In the genomic region with DNA sequence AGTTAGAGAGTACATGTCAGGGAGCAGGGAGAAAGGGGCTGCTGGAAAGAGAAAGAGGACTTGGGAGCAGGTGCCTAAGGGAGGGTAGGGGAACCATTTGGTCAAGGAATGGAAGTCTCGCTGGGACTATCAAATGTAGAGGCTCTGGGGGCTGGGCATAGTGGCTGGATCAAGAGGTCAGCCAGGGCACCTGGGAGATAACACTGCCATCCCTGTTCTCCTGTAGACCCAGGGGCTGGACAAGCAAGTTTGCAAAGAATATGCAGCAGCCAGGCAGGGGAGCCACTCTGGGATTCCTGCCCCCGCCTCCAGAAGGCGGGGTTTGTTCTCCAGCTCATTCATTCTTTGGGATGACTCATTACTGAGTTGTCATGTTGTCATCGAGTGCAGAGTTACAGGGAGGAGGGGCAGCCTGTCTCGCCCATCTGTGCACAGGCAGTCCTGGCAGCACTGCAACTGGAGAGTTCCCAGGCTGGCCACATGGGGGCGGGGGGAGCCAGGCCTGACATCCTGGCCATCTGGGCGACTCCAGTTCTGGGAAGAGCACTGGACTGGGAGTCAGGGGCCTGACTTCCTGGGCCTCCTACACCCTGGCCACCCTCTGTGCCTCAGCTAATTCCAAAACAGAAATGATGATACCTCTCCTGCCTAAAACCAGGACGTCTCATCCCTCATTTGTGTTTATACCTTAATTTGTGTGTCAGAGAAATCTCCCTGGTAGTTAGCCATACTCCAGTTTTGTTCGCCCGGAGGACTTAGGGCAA, we compare ENCODE assay signal across 8 cellular contexts. TPM values are rescaled to one million over a fixed set of nuclear protein-coding genes. Genes with fewer than 3 reads are reported as not detected.
A peak's percentile ranks its signal among the peaks of the same experiment; 100 is the strongest.
DNase-seq lines count a peak whose midpoint lies in the region; ATAC-seq, FAIRE-seq and TF ChIP-seq lines count a peak whose summit lies in the region.

No MANE protein-coding gene starts in this region.

- POLR2A ChIA-PET in activated naive CD8-positive, alpha-beta T cell treated with anti-CD3 and anti-CD28 coated beads, Interleukin-2, amount 10 ng/mL, durations not matched to agents 7 days and 5 days (lab: Charles Lee): interaction anchor here (0.6 to 0.7 kb wide), 2 partner anchors 38 to 685 kb away, joined by 3 to 4 read pairs; no protein-coding TSS in a partner anchor

- no peaks in the 10 kb centered on the region for H3K9me3 ChIP-seq in prostate gland
- H3K9me3 ChIP-seq in aorta (ENCODE audit: control insufficient read depth, low read length): no peaks in the 10 kb centered on the region

- ATAC-seq in HG02870 (IDR thresholded peaks at IDR 0.05; ENCODE audit: unreplicated experiment): peak; percentile 89
- peak; percentile 98 for ATAC-seq in activated naive CD8-positive, alpha-beta T cell treated with anti-CD3 and anti-CD28 coated beads, Interleukin-2, amount 10 ng/mL, durations not matched to agents 7 days and 5 days (ENCODE audit: low read depth)
- peak; percentile 99 for ATAC-seq in Right ventricle myocardium superior (ENCODE audit: poor library complexity)
- ATAC-seq in aorta (ENCODE audit: low FRiP score): peak; percentile 97

- DNase-seq in GM12891 (ENCODE audit: insufficient read length, low spot score) (peak; percentile 71), NCI-H1436 treated with DMSO at 0.1 percent for 48 hours (lab: John Stamatoyannopoulos, UW) (peak; percentile 91), SW 1271 (lab: John Stamatoyannopoulos, UW) (peak; percentile 90 to 96), Right ventricle myocardium superior (peak; percentile 95), prostate gland (ENCODE audit: low spot score) (peak; percentile 90), aorta (peak; percentile 95 to 96)
- peak; percentile 78 for DNase-seq in activated naive CD8-positive, alpha-beta T cell treated with anti-CD3 and anti-CD28 coated beads, Interleukin-2, amount 10 ng/mL, durations not matched to agents 7 days and 5 days

- H3K36me3 ChIP-seq in prostate gland (no peaks in the 10 kb centered on the region), aorta (ENCODE audit: control insufficient read depth in 1 of 2, insufficient read depth in 2 of 2, low read length in 1 of 2) (no peaks in the 10 kb centered on the region)

- TF ChIP-seq POLR2A in GM12891 (IDR thresholded peaks at IDR 0.05; ENCODE audit: low read depth, low read length): no peak
- TF ChIP-seq POLR2A in prostate gland (IDR thresholded peaks at IDR 0.05): no peak

- no peaks in the 10 kb centered on the region for H3K27me3 ChIP-seq in prostate gland (replicated peaks; ENCODE audit: insufficient read depth)
- no peaks in the 10 kb centered on the region for H3K27me3 ChIP-seq in aorta (ENCODE audit: control insufficient read depth in 1 of 2, insufficient read depth in 2 of 2, low read length in 1 of 2)

- H3K27ac ChIP-seq in prostate gland (no peak overlapping the region), aorta (ENCODE audit: low read depth in 1 of 2, low read length in 2 of 2) (no peak overlapping the region)

- WGBS in prostate gland: 22% methylated on average over 10 of the region's 10 CpGs
- 19 to 22% methylated on average over 10 of the region's 10 CpGs for WGBS in aorta, 2 donors

- no peak overlapping the region for H3K27ac Mint-ChIP-seq in activated naive CD8-positive, alpha-beta T cell treated with anti-CD3 and anti-CD28 coated beads, Interleukin-2, amount 10 ng/mL, durations not matched to agents 7 days and 5 days

- peaks cover 6% of the 10 kb centered on the region for H3K4me1 Mint-ChIP-seq in activated naive CD8-positive, alpha-beta T cell treated with anti-CD3 and anti-CD28 coated beads, Interleukin-2, amount 10 ng/mL, durations not matched to agents 7 days and 5 days

- peak; percentile 91 for FAIRE-seq in GM12891 (lab: Jason Lieb, UNC)

- peaks cover 2% of the 10 kb centered on the region for H3K27me3 Mint-ChIP-seq in activated naive CD8-positive, alpha-beta T cell treated with anti-CD3 and anti-CD28 coated beads, Interleukin-2, amount 10 ng/mL, durations not matched to agents 7 days and 5 days

- H3K9me3 Mint-ChIP-seq in activated naive CD8-positive, alpha-beta T cell treated with anti-CD3 and anti-CD28 coated beads, Interleukin-2, amount 10 ng/mL, durations not matched to agents 7 days and 5 days: no peaks in the 10 kb centered on the region

- intact Hi-C loops in Right ventricle myocardium superior (cut with DNase I): loop anchor here (5.0 to 10.0 kb wide), 2 partner anchors 221 to 703 kb away; no protein-coding TSS in a partner anchor
- intact Hi-C loops in prostate gland (cut with DNase I): loop anchor here (5.0 to 10.0 kb wide), 2 partner anchors 223 to 701 kb away; no protein-coding TSS in a partner anchor
- intact Hi-C loops in aorta (cut with DNase I): loop anchor here (5.0 to 10.0 kb wide), 3 partner anchors 66 to 703 kb away; no protein-coding TSS in a partner anchor

- H3K4me3 ChIP-seq in prostate gland: no peak overlapping the region
- no peak overlapping the region for H3K4me3 ChIP-seq in aorta (ENCODE audit: low read length in 2 of 2)

- H3K36me3 Mint-ChIP-seq in activated naive CD8-positive, alpha-beta T cell treated with anti-CD3 and anti-CD28 coated beads, Interleukin-2, amount 10 ng/mL, durations not matched to agents 7 days and 5 days: no peaks in the 10 kb centered on the region

- TF ChIP-seq CTCF in prostate gland (IDR thresholded peaks at IDR 0.05): peak; percentile 76 to 96 (median 87)

- H3K4me1 ChIP-seq in prostate gland (replicated peaks) (no peaks in the 10 kb centered on the region), aorta (ENCODE audit: control insufficient read depth in 1 of 2, insufficient read depth in 2 of 2, low read length in 2 of 2) (no peaks in the 10 kb centered on the region)

- H3K4me3 Mint-ChIP-seq in activated naive CD8-positive, alpha-beta T cell treated with anti-CD3 and anti-CD28 coated beads, Interleukin-2, amount 10 ng/mL, durations not matched to agents 7 days and 5 days: no peak overlapping the region

TF ChIP-seq in GM12891, 5 proteins besides CTCF, POLR2A, EP300 and RAD21:
- TF ChIP-seq POU2F2 (IDR thresholded peaks at IDR 0.05; ENCODE audit: low read depth, low read length) (no peak), SPI1 (IDR thresholded peaks at IDR 0.05; ENCODE audit: low read depth, low read length) (no peak), PAX5 (IDR thresholded peaks at IDR 0.05; ENCODE audit: insufficient read depth, low read length, severe bottlenecking) (no peak), TAF1 (IDR thresholded peaks at IDR 0.05; ENCODE audit: low read depth, low read length) (no peak), POLR2AphosphoS5 (IDR thresholded peaks at IDR 0.05; ENCODE audit: low read depth, low read length) (no peak)
TF ChIP-seq in GM12891: peak in this region for 0.

RNA-seq across cellular contexts. Expression of a gene that starts 28.2 kb away (rescaled TPM):
- polyA plus RNA-seq in GM12891 (2012; ENCODE audit: low read depth, missing spikeins): 41.4 TPM
- total RNA-seq in activated naive CD8-positive, alpha-beta T cell treated with anti-CD3 and anti-CD28 coated beads, Interleukin-2, amount 10 ng/mL, durations not matched to agents 7 days and 5 days: 10 to 100 TPM; 35.7 to 36.3 TPM
- total RNA-seq in Right ventricle myocardium superior (76.0 TPM), prostate gland (10 to 100 TPM; 43.5 to 89.1 TPM), aorta (10 to 100 TPM; 83.6 to 86.0 TPM)
- polyA plus RNA-seq in aorta: 10 to 100 TPM; 29.6 to 46.6 TPM
